Comparison of ENCODE assay signal across 2 cellular contexts in genomic region chr4:184384056-184384809, GRCh38.
TF ChIP-seq lines count a peak whose summit lies in the region.

No MANE protein-coding gene starts in this region.

TF ChIP-seq in GM12878, 131 proteins besides CTCF, POLR2A, EP300 and RAD21 (continued from another document):
- TF ChIP-seq HSF1 (IDR thresholded peaks at IDR 0.05; ENCODE audit: low read depth, low read length) = no peak
- no peak for TF ChIP-seq NR2C2 (IDR thresholded peaks at IDR 0.05; ENCODE audit: borderline replicate concordance, control insufficient read depth, insufficient read length, low read depth)
- TF ChIP-seq NBN (IDR thresholded peaks at IDR 0.05) = 0 out of 2 replicates have a peak, but pooled peaks have one; percentile 46
- TF ChIP-seq TARDBP (IDR thresholded peaks at IDR 0.05; ENCODE audit: borderline replicate concordance) = no peak
- peak; percentile 97 for TF ChIP-seq TBL1XR1 (IDR thresholded peaks at IDR 0.05; ENCODE audit: low read depth, low read length)
- peak in 1 of 2 experiments; percentile 100; a peak in 2 of 4 replicates for TF ChIP-seq ETV6 (conservative IDR thresholded peaks at IDR 0.05 in 1 of 2, IDR thresholded peaks at IDR 0.05 in 1 of 2; ENCODE audit: borderline replicate concordance in 1 of 2, low read depth in 1 of 2)
- no peak for TF ChIP-seq ZBTB33 (IDR thresholded peaks at IDR 0.05)
- TF ChIP-seq SMAD5 (IDR thresholded peaks at IDR 0.05; ENCODE audit: low read depth) = peak; percentile 21; the same call in 1 of the 2 replicates
- no peak for TF ChIP-seq HDAC2 (IDR thresholded peaks at IDR 0.05)
- peak; percentile 97 for TF ChIP-seq FOXM1 (IDR thresholded peaks at IDR 0.05; ENCODE audit: low read depth, low read length)
- TF ChIP-seq ZZZ3 (IDR thresholded peaks at IDR 0.05; ENCODE audit: control insufficient read depth, insufficient read length, low read depth) = no peak
- TF ChIP-seq SP1 (IDR thresholded peaks at IDR 0.05; ENCODE audit: low read depth, low read length) = no peak
- TF ChIP-seq POLR2AphosphoS5 (IDR thresholded peaks at IDR 0.05; ENCODE audit: low read length) = peak; percentile 64; the same call in 1 of the 2 replicates
- TF ChIP-seq ZBTB4 (CRISPR knock-in tag; IDR thresholded peaks at IDR 0.05) = no peak
- TF ChIP-seq STAT1 (conservative IDR thresholded peaks at IDR 0.05) = no peak
- TF ChIP-seq SREBF1 (IDR thresholded peaks at IDR 0.05; ENCODE audit: low read length) = no peak
- TF ChIP-seq BMI1 (IDR thresholded peaks at IDR 0.05; ENCODE audit: borderline replicate concordance) = no peak
- TF ChIP-seq CBX5 (IDR thresholded peaks at IDR 0.05; ENCODE audit: low read depth) = peak; percentile 77
- no peak for TF ChIP-seq SRF (IDR thresholded peaks at IDR 0.05; ENCODE audit: low read depth in 2 of 2, low read length in 2 of 2)
- peak; percentile 82 for TF ChIP-seq CREM (IDR thresholded peaks at IDR 0.05; ENCODE audit: low read depth)
- peak; percentile 37; the same call in 1 of the 2 replicates for TF ChIP-seq TAF1 (IDR thresholded peaks at IDR 0.05; ENCODE audit: borderline replicate concordance, low read depth, low read length)
- no peak for TF ChIP-seq NFXL1 (IDR thresholded peaks at IDR 0.05; ENCODE audit: borderline replicate concordance)
- TF ChIP-seq HCFC1 (IDR thresholded peaks at IDR 0.05; ENCODE audit: low read length) = no peak
- TF ChIP-seq TCF7 (IDR thresholded peaks at IDR 0.05; ENCODE audit: borderline replicate concordance) = peak; percentile 36; the same call in 1 of the 2 replicates
- no peak for TF ChIP-seq BACH1 (IDR thresholded peaks at IDR 0.05; ENCODE audit: borderline replicate concordance)
- TF ChIP-seq USF1 (IDR thresholded peaks at IDR 0.05; ENCODE audit: borderline replicate concordance, extremely low read length, insufficient read depth, low read depth, low read length) = no peak
- no peak for TF ChIP-seq KAT2A (conservative IDR thresholded peaks at IDR 0.05; ENCODE audit: control insufficient read depth, low read depth, low read length)
- 0 out of 2 replicates have a peak, but pooled peaks have one; percentile 14 for TF ChIP-seq SMC3 (IDR thresholded peaks at IDR 0.05; ENCODE audit: borderline replicate concordance, low read length)

TF ChIP-seq in HepG2, 621 proteins besides CTCF, POLR2A, EP300 and RAD21 (continued from another document and continues in another):
- TF ChIP-seq ZNF407 (CRISPR knock-in tag; IDR thresholded peaks at IDR 0.05; ENCODE audit: not compliant biosample characterization) = peak; percentile 77
- TF ChIP-seq SOX6 (IDR thresholded peaks at IDR 0.05) = no peak
- TF ChIP-seq SOX6 (CRISPR knock-in tag; IDR thresholded peaks at IDR 0.05) = peak; percentile 85
- TF ChIP-seq ADNP (CRISPR knock-in tag; IDR thresholded peaks at IDR 0.05) = no peak
- no peak for TF ChIP-seq ZNF589 (CRISPR knock-in tag; conservative IDR thresholded peaks at IDR 0.05)
- 0 out of 2 replicates have a peak, but pooled peaks have one; percentile 30 for TF ChIP-seq SALL2 (CRISPR knock-in tag; IDR thresholded peaks at IDR 0.05)
- TF ChIP-seq SALL1 (CRISPR knock-in tag; IDR thresholded peaks at IDR 0.05) = peak; percentile 66
- peak; percentile 22 for TF ChIP-seq AGO2 (optimal IDR thresholded peaks at IDR 0.05; ENCODE audit: low read depth, low read length)
- TF ChIP-seq ZNF605 (CRISPR knock-in tag; IDR thresholded peaks at IDR 0.05) = peak; percentile 52; the same call in 1 of the 2 replicates
- TF ChIP-seq ISL2 (CRISPR knock-in tag; IDR thresholded peaks at IDR 0.05) = peak; percentile 86
- TF ChIP-seq ZBTB37 (CRISPR knock-in tag; IDR thresholded peaks at IDR 0.05) = peak; percentile 67; the same call in 1 of the 2 replicates
- TF ChIP-seq ZNF232 (CRISPR knock-in tag; IDR thresholded peaks at IDR 0.05; ENCODE audit: borderline replicate concordance) = peak; percentile 56; the same call in 1 of the 2 replicates
- 0 out of 2 replicates have a peak, but pooled peaks have one; percentile 41 for TF ChIP-seq ZNF556 (CRISPR knock-in tag; IDR thresholded peaks at IDR 0.05; ENCODE audit: borderline replicate concordance)
- peak; percentile 92 for TF ChIP-seq MED1 (CRISPR knock-in tag; IDR thresholded peaks at IDR 0.05)
- 0 out of 4 replicates have a peak, but pooled peaks of 1 of the 2 experiments have one; percentile 43 for TF ChIP-seq ATF4 (CRISPR knock-in tag; IDR thresholded peaks at IDR 0.05)
- peak; percentile 21; the same call in 1 of the 2 replicates for TF ChIP-seq NFYC (CRISPR knock-in tag; IDR thresholded peaks at IDR 0.05)
- TF ChIP-seq KAT2B (IDR thresholded peaks at IDR 0.05; ENCODE audit: borderline replicate concordance, low read depth, low read length) = no peak
- peak; percentile 82; the same call in 1 of the 2 replicates for TF ChIP-seq HOXA3 (CRISPR knock-in tag; IDR thresholded peaks at IDR 0.05)
- no peak; the same call in 1 of the 2 replicates for TF ChIP-seq KAT7 (CRISPR knock-in tag; IDR thresholded peaks at IDR 0.05; ENCODE audit: borderline replicate concordance)
- TF ChIP-seq SMARCC2 (IDR thresholded peaks at IDR 0.05) = no peak
- no peak for TF ChIP-seq JARID2 (CRISPR knock-in tag; IDR thresholded peaks at IDR 0.05; ENCODE audit: insufficient replicate concordance)
- peak; percentile 61; the same call in 1 of the 2 replicates for TF ChIP-seq ZMYM4 (CRISPR knock-in tag; IDR thresholded peaks at IDR 0.05)
- peak; percentile 69; the same call in 1 of the 2 replicates for TF ChIP-seq ZNF343 (CRISPR knock-in tag; IDR thresholded peaks at IDR 0.05)
- peak; percentile 82; the same call in 1 of the 2 replicates for TF ChIP-seq ZNF557 (CRISPR knock-in tag; IDR thresholded peaks at IDR 0.05)
- TF ChIP-seq TP53 (CRISPR knock-in tag; conservative IDR thresholded peaks at IDR 0.05) = 0 out of 2 replicates have a peak, but pooled peaks have one; percentile 65
- peak; percentile 65; the same call in 1 of the 2 replicates for TF ChIP-seq MLX (CRISPR knock-in tag; IDR thresholded peaks at IDR 0.05)
- TF ChIP-seq CEBPB (IDR thresholded peaks at IDR 0.05; ENCODE audit: borderline replicate concordance, low read depth, low read length) = peak; percentile 98
- TF ChIP-seq FOXA1 (IDR thresholded peaks at IDR 0.05) = no peak
- peak; percentile 63 for TF ChIP-seq FOXA1 (CRISPR knock-in tag; IDR thresholded peaks at IDR 0.05)
- peak; percentile 70; the same call in 1 of the 2 replicates for TF ChIP-seq NFIC (IDR thresholded peaks at IDR 0.05; ENCODE audit: low read length)
- TF ChIP-seq ELF1 (CRISPR knock-in tag; IDR thresholded peaks at IDR 0.05) = 0 out of 2 replicates have a peak, but pooled peaks have one; percentile 18
- no peak for TF ChIP-seq ZNF207 (IDR thresholded peaks at IDR 0.05; ENCODE audit: borderline replicate concordance)
- TF ChIP-seq ZNF33B (CRISPR knock-in tag; IDR thresholded peaks at IDR 0.05) = peak; percentile 36; the same call in 1 of the 2 replicates
- peak; percentile 60; the same call in 1 of the 2 replicates for TF ChIP-seq ZNF142 (CRISPR knock-in tag; IDR thresholded peaks at IDR 0.05)
